Comparison of ENCODE assay signal across 29 cellular contexts in genomic region chrY:7703578-7704190, GRCh38.
"Had no signal": no experiment of that assay in that cellular context is flagged by ENCODE, and none has a peak within 500 bp of the region (broad histone marks: within the 10 kb centered on the region; RNA-seq: fewer than 3 reads in every experiment).

No MANE protein-coding gene starts in this region.

- H3K9me3 ChIP-seq: colonic mucosa, esophagus muscularis mucosa, heart right ventricle, left lung, ovary, psoas muscle, sigmoid colon, spleen, thoracic aorta, tibial nerve, upper lobe of left lung had no signal

- ATAC-seq: heart right ventricle; left cardiac atrium; left lung; natural killer cell; psoas muscle; right cardiac atrium; stimulated activated memory B cell treated with anti-CD40 and anti-IgM and Interleukin-4, amounts not matched to agents 10 μg/mL and 1 μg/mL and 100 μg/mL, for 72 hours had no signal

- H3K4me3 Mint-ChIP-seq: dendritic cell treated with granulocyte-macrophage colony-stimulating factor and Interleukin-4, amounts not matched to agents 40 ng/mL and 50 ng/mL, for 4 days; endodermal cell; natural killer cell; stimulated activated memory B cell treated with anti-CD40 and anti-IgM and Interleukin-4, amounts not matched to agents 10 μg/mL and 1 μg/mL and 100 μg/mL, for 72 hours; stimulated activated naive CD8-positive, alpha-beta T cell treated with anti-CD3 and anti-CD28 coated beads, Interleukin-15, Interleukin-2, amounts not matched to agents 100 ng/mL and 50 ng/mL, for 24 hours had no signal

- H3K27ac ChIP-seq: colonic mucosa, epithelial cell of prostate, esophagus muscularis mucosa, heart right ventricle, left lung, ovary, psoas muscle, sigmoid colon, skin epidermis, spleen, thoracic aorta, tibial nerve, upper lobe of left lung had no signal

- H3K36me3 Mint-ChIP-seq: natural killer cell; stimulated activated memory B cell treated with anti-CD40 and anti-IgM and Interleukin-4, amounts not matched to agents 10 μg/mL and 1 μg/mL and 100 μg/mL, for 72 hours had no signal

- DNase-seq: colonic mucosa; effector CD8-positive, alpha-beta T cell; endodermal cell; foreskin melanocyte; glutamatergic neuron; heart right ventricle; hippocampal formation; left cardiac atrium; left lung; mesenchymal stem cell; midbrain; natural killer cell; occipital lobe; ovary; posterior cingulate gyrus; psoas muscle; right cardiac atrium; sigmoid colon; spleen; stimulated activated CD4-positive, alpha-beta T cell treated with anti-CD3 and anti-CD28 coated beads, Interleukin-4, amount 100 ng/mL, for 4 hours; upper lobe of left lung had no signal

- H3K4me1 Mint-ChIP-seq: endodermal cell; natural killer cell; stimulated activated memory B cell treated with anti-CD40 and anti-IgM and Interleukin-4, amounts not matched to agents 10 μg/mL and 1 μg/mL and 100 μg/mL, for 72 hours had no signal

- H3K27ac Mint-ChIP-seq: dendritic cell treated with granulocyte-macrophage colony-stimulating factor and Interleukin-4, amounts not matched to agents 40 ng/mL and 50 ng/mL, for 4 days; endodermal cell; natural killer cell; stimulated activated memory B cell treated with anti-CD40 and anti-IgM and Interleukin-4, amounts not matched to agents 10 μg/mL and 1 μg/mL and 100 μg/mL, for 72 hours; stimulated activated naive CD8-positive, alpha-beta T cell treated with anti-CD3 and anti-CD28 coated beads, Interleukin-15, Interleukin-2, amounts not matched to agents 100 ng/mL and 50 ng/mL, for 24 hours had no signal
